Comparison of ENCODE assay signal across 13 cellular contexts in genomic region chr18:47970664-47971523, GRCh38. TPM values are rescaled to one million over a fixed set of nuclear protein-coding genes. Genes with fewer than 3 reads are reported as not detected.
DNase-seq lines count a peak whose midpoint lies in the region; ATAC-seq, FAIRE-seq and TF ChIP-seq lines count a peak whose summit lies in the region.
"Had no signal": no experiment of that assay in that cellular context is flagged by ENCODE, and none has a peak within 500 bp of the region (broad histone marks: within the 10 kb centered on the region; RNA-seq: fewer than 3 reads in every experiment).

No MANE protein-coding gene starts in this region.

- no peaks in the 10 kb centered on the region for H3K27me3 ChIP-seq in neutrophil

- H3K4me3 Mint-ChIP-seq in activated naive CD8-positive, alpha-beta T cell treated with anti-CD3 and anti-CD28 coated beads for 36 hours, result no peak overlapping the region
- H3K4me3 Mint-ChIP-seq: activated CD4-positive, alpha-beta memory T cell treated with anti-CD3 and anti-CD28 coated beads, Interleukin-2, amount 10 ng/mL, durations not matched to agents 7 days and 5 days; activated naive CD8-positive, alpha-beta T cell treated with anti-CD3 and anti-CD28 coated beads, Interleukin-2, amount 10 ng/mL, durations not matched to agents 7 days and 5 days; HFFc6; naive thymus-derived CD8-positive, alpha-beta T cell had no signal

- ATAC-seq in HG03135 (IDR thresholded peaks at IDR 0.05; ENCODE audit: unreplicated experiment), result peak; percentile 57

- no peaks in the 10 kb centered on the region for H3K4me1 Mint-ChIP-seq in activated naive CD8-positive, alpha-beta T cell treated with anti-CD3 and anti-CD28 coated beads for 36 hours
- H3K4me1 Mint-ChIP-seq: activated CD4-positive, alpha-beta memory T cell treated with anti-CD3 and anti-CD28 coated beads, Interleukin-2, amount 10 ng/mL, durations not matched to agents 7 days and 5 days had no signal

- H3K36me3 ChIP-seq in neutrophil (no peaks in the 10 kb centered on the region), kidney (ENCODE audit: control insufficient read depth in 1 of 2, insufficient read depth in 2 of 2, low read length in 2 of 2) (no peaks in the 10 kb centered on the region)

- TF ChIP-seq CTCF in neutrophil (IDR thresholded peaks at IDR 0.05) (no peak), kidney (IDR thresholded peaks at IDR 0.05; ENCODE audit: borderline replicate concordance, extremely low read depth, insufficient read depth) (no peak)

- peak; percentile 56 for FAIRE-seq in GM18507 (lab: Jason Lieb, UNC)
- FAIRE-seq in kidney (lab: Jason Lieb, UNC), result no peak

- peaks cover 13% of the 10 kb centered on the region for H3K27me3 Mint-ChIP-seq in activated naive CD8-positive, alpha-beta T cell treated with anti-CD3 and anti-CD28 coated beads for 36 hours

- peaks cover 11 to 12% of the 10 kb centered on the region in 2 experiments for H3K4me1 ChIP-seq in neutrophil (ENCODE audit: control insufficient read depth in 1 of 2, insufficient read depth in 1 of 2, low read depth in 1 of 2, low read length in 1 of 2)
- H3K4me1 ChIP-seq in kidney (ENCODE audit: control insufficient read depth in 1 of 2, insufficient read depth in 1 of 2, low read depth in 1 of 2, low read length in 2 of 2), result peaks cover 0 to 6% of the 10 kb centered on the region in 2 donors

- H3K36me3 Mint-ChIP-seq in activated naive CD8-positive, alpha-beta T cell treated with anti-CD3 and anti-CD28 coated beads for 36 hours, result no peaks in the 10 kb centered on the region
- H3K36me3 Mint-ChIP-seq: activated naive CD8-positive, alpha-beta T cell treated with anti-CD3 and anti-CD28 coated beads, Interleukin-2, amount 10 ng/mL, durations not matched to agents 7 days and 5 days; naive thymus-derived CD8-positive, alpha-beta T cell had no signal

- H3K27ac ChIP-seq in neutrophil (peak overlapping the region; percentile 72), kidney (ENCODE audit: low read depth in 2 of 2, low read length in 2 of 2) (no peak overlapping the region)

- no peaks in the 10 kb centered on the region for H3K9me3 Mint-ChIP-seq in activated naive CD8-positive, alpha-beta T cell treated with anti-CD3 and anti-CD28 coated beads for 36 hours
- H3K9me3 Mint-ChIP-seq: activated CD4-positive, alpha-beta memory T cell treated with anti-CD3 and anti-CD28 coated beads, Interleukin-2, amount 10 ng/mL, durations not matched to agents 7 days and 5 days had no signal

- H3K27ac Mint-ChIP-seq in activated naive CD8-positive, alpha-beta T cell treated with anti-CD3 and anti-CD28 coated beads for 36 hours, result no peak overlapping the region
- H3K27ac Mint-ChIP-seq: activated CD4-positive, alpha-beta memory T cell treated with anti-CD3 and anti-CD28 coated beads, Interleukin-2, amount 10 ng/mL, durations not matched to agents 7 days and 5 days; activated naive CD8-positive, alpha-beta T cell treated with anti-CD3 and anti-CD28 coated beads, Interleukin-2, amount 10 ng/mL, durations not matched to agents 7 days and 5 days; HFFc6 had no signal

- intact Hi-C loops in kidney (cut with DNase I), result no loop called here

- H3K4me3 ChIP-seq in neutrophil (ENCODE audit: low read depth in 1 of 2, low read length in 1 of 2), result no peak overlapping the region
- no peak overlapping the region for H3K4me3 ChIP-seq in kidney (ENCODE audit: low read length in 2 of 2)

- H3K9ac ChIP-seq in kidney (ENCODE audit: low read length in 2 of 2), result no peak overlapping the region

- DNase-seq in GM18507 (ENCODE audit: extremely low spot score, insufficient read length, low read depth), result no peak
- DNase-seq in SIG-M5 treated with dmso at 0.1 percent for 504 hours (lab: John Stamatoyannopoulos, UW; ENCODE audit: unreplicated experiment), result peak; percentile 78
- DNase-seq in NCI-H748 treated with DMSO at 0.1 percent for 48 hours (lab: John Stamatoyannopoulos, UW), result no peak
- no peak for DNase-seq in NCI-H128 (lab: John Stamatoyannopoulos, UW; ENCODE audit: unreplicated experiment)
- no peak for DNase-seq in kidney
- no peak for DNase-seq in activated naive CD8-positive, alpha-beta T cell treated with anti-CD3 and anti-CD28 coated beads for 36 hours
- DNase-seq: activated CD4-positive, alpha-beta memory T cell treated with anti-CD3 and anti-CD28 coated beads, Interleukin-2, amount 10 ng/mL, durations not matched to agents 7 days and 5 days; activated naive CD8-positive, alpha-beta T cell treated with anti-CD3 and anti-CD28 coated beads, Interleukin-2, amount 10 ng/mL, durations not matched to agents 7 days and 5 days; HFFc6; naive thymus-derived CD8-positive, alpha-beta T cell; SHP77 had no signal

- H3K9me3 ChIP-seq in neutrophil, result no peaks in the 10 kb centered on the region
- no peaks in the 10 kb centered on the region for H3K9me3 ChIP-seq in kidney (ENCODE audit: control insufficient read depth in 1 of 2, low read length in 2 of 2)

RNA-seq across cellular contexts. Expression of gene SMAD2, which starts 40.4 kb away (rescaled TPM):
- 147 TPM for total RNA-seq in kidney
- polyA plus RNA-seq in kidney (ENCODE audit: insufficient read depth, low read depth, low replicate concordance), result 29.9 TPM
- 100 to 1,000 TPM; 101 to 105 TPM for total RNA-seq in activated naive CD8-positive, alpha-beta T cell treated with anti-CD3 and anti-CD28 coated beads for 36 hours
